In the genomic region with DNA sequence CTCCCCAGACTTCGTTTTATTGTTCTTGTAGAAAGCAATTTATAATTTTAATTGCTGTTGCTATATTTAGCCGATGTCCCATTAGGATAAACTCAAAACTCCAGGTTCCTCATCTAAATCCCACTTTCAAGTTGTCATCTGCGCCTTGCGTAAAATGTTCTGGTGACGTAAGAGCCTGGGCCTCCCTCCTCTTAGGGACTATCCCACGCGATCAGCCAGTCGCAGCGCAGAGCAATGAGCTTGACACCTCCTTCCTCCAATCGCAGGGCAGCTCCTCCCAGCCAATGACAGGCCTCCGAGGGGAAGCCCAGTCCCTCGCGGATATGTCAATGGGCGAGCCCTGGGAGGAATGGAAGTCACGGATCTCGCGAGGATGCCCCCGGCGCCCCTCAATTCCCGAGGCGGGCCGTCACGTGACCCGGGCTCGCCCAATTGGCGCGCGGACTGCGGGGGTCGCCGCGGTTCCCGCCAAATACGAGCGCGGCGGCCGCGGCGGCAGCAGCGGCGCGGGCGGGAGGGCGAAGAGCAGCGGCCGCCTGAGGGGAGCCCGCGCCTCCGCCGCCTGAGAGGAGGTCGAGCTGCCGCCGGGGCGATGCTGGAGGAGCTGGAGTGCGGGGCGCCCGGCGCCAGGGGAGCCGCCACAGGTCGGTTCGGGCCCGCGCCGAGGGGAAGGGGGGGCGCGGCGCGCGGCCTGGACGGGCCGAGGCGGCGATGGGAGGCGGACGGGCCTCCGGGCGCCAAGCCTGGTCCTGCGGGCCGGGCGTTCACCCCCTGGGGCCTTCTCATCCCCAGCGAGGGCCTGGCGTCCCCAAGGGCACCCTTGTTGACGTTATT, we compare ENCODE assay signal across 7 cellular contexts. TPM values are rescaled to one million over a fixed set of nuclear protein-coding genes. Genes with fewer than 3 reads are reported as not detected.
DNase-seq lines count a peak whose midpoint lies in the region; ATAC-seq, FAIRE-seq and TF ChIP-seq lines count a peak whose summit lies in the region.

A gene with protein sequence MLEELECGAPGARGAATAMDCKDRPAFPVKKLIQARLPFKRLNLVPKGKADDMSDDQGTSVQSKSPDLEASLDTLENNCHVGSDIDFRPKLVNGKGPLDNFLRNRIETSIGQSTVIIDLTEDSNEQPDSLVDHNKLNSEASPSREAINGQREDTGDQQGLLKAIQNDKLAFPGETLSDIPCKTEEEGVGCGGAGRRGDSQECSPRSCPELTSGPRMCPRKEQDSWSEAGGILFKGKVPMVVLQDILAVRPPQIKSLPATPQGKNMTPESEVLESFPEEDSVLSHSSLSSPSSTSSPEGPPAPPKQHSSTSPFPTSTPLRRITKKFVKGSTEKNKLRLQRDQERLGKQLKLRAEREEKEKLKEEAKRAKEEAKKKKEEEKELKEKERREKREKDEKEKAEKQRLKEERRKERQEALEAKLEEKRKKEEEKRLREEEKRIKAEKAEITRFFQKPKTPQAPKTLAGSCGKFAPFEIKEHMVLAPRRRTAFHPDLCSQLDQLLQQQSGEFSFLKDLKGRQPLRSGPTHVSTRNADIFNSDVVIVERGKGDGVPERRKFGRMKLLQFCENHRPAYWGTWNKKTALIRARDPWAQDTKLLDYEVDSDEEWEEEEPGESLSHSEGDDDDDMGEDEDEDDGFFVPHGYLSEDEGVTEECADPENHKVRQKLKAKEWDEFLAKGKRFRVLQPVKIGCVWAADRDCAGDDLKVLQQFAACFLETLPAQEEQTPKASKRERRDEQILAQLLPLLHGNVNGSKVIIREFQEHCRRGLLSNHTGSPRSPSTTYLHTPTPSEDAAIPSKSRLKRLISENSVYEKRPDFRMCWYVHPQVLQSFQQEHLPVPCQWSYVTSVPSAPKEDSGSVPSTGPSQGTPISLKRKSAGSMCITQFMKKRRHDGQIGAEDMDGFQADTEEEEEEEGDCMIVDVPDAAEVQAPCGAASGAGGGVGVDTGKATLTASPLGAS (plus strand): TSS at position 470 of the 834 bp plus-strand sequence. CDS start 123 bp downstream, at position 593.

- no peaks in the 10 kb centered on the region for H3K27me3 ChIP-seq in hepatocyte

- peak within 1 kb of the TSS; percentile 76 for H2AFZ ChIP-seq in hepatocyte

- peak; percentile 100 for FAIRE-seq in GM18507 (lab: Jason Lieb, UNC)

- peak within 1 kb of the TSS; percentile 89 for H3K27ac ChIP-seq in hepatocyte

- H3K4me1 ChIP-seq in hepatocyte (ENCODE audit: insufficient read depth), result peaks cover 10% of the 10 kb centered on the region

- peaks cover 76% of the 10 kb centered on the region for H3K79me2 ChIP-seq in hepatocyte

- TF ChIP-seq CTCF in hepatocyte (IDR thresholded peaks at IDR 0.05; ENCODE audit: poor library complexity), result no peak

- peaks cover 17% of the 10 kb centered on the region for H4K20me1 ChIP-seq in hepatocyte (ENCODE audit: insufficient read depth, poor library complexity, severe bottlenecking)

- H3K9me3 ChIP-seq in hepatocyte (ENCODE audit: low read depth), result no peaks in the 10 kb centered on the region

- peak within 1 kb of the TSS; percentile 39 for H3K4me3 ChIP-seq in hepatocyte

- peak; percentile 99 for DNase-seq in GM18507 (ENCODE audit: extremely low spot score, insufficient read length, low read depth)
- peak; percentile 97 for DNase-seq in NCI-H2029 treated with DMSO at 0.1 percent for 48 hours (lab: John Stamatoyannopoulos, UW)
- peak; percentile 98 for DNase-seq in T-helper 9 cell
- DNase-seq in astrocyte of the hippocampus (ENCODE audit: low read depth, low spot score), result peak; percentile 100
- DNase-seq in hepatocyte (ENCODE audit: low spot score), result peak; percentile 100
- DNase-seq in renal cortical epithelial cell (ENCODE audit: low read depth), result peak; percentile 99

- under 1% methylated on average over 73 of the region's 84 CpGs for WGBS in hepatocyte (ENCODE audit: low lambda C conversion rate, missing lambda C conversion rate)

- H3K4me2 ChIP-seq in hepatocyte, result peak within 1 kb of the TSS; percentile 94

- ATAC-seq in HG02981 (IDR thresholded peaks at IDR 0.05; ENCODE audit: unreplicated experiment), result peak; percentile 79

- H3K36me3 ChIP-seq in hepatocyte (replicated peaks; ENCODE audit: insufficient read depth, low read depth), result no peaks in the 10 kb centered on the region

- no peaks in the 10 kb centered on the region for H3K9me2 ChIP-seq in hepatocyte (replicated peaks; ENCODE audit: insufficient read depth)

RNA-seq across cellular contexts. Expression of the gene that starts here (rescaled TPM):
- total RNA-seq in hepatocyte (5.5 and 6.2 TPM in 2 replicates), renal cortical epithelial cell (5.6 and 10.9 TPM in 2 replicates)
- polyA plus RNA-seq in hepatocyte, result 6.5 and 11.1 TPM in 2 replicates

Comparison
In these comparisons a context has a peak if more than half of its experiments do, and no peak if none do; other contexts are left out.
1. Peak in every context shown above with its lines: DNase-seq, ATAC-seq, H3K4me3 ChIP-seq and H3K27ac ChIP-seq.